ENCODE assay signal across 21 cellular contexts in genomic region chrX:69018416-69019072, GRCh38.
DNase-seq lines count a peak whose midpoint lies in the region; ATAC-seq and TF ChIP-seq lines count a peak whose summit lies in the region.
"Had no signal": no experiment of that assay in that cellular context is flagged by ENCODE, and none has a peak within 500 bp of the region (broad histone marks: within the 10 kb centered on the region; RNA-seq: fewer than 3 reads in every experiment).

No MANE protein-coding gene starts in this region.

- WGBS in right cardiac atrium: 47% methylated on average over 8 of the region's 8 CpGs

- DNase-seq in right cardiac atrium (peak in 1 of 3 donors; percentile 39), cardiac septum (ENCODE audit: low spot score) (no peak), dermis blood vessel endothelial cell (peak; percentile 65), left kidney (ENCODE audit: low read depth, low spot score) (peak; percentile 52), vagina (ENCODE audit: extremely low spot score in 2 of 2) (peak; percentile 60 to 70)
- DNase-seq: BE2C; CD4-positive, CD25-positive, alpha-beta regulatory T cell; EL; GF-D8; H9; KBM-7; NCI-H1092; NCI-H1436; NCI-H187 treated with DMSO at 0.1 percent for 48 hours; NCI-H2107; NCI-H446 treated with DMSO at 0.1 percent for 48 hours; NCI-H526 treated with DMSO at 0.1 percent for 48 hours; SHP77 had no signal

- H3K27me3 ChIP-seq in right cardiac atrium (ENCODE audit: control insufficient read depth, insufficient read depth): no peaks in the 10 kb centered on the region
- H3K27me3 ChIP-seq in vagina: no peaks in the 10 kb centered on the region
- H3K27me3 ChIP-seq: BE2C had no signal

- no peak for TF ChIP-seq CTCF in vagina (IDR thresholded peaks at IDR 0.05)

- peak overlapping the region; percentile 47 for H3K27ac ChIP-seq in right cardiac atrium (ENCODE audit: low read length)
- no peak overlapping the region for H3K27ac ChIP-seq in vagina

- intact Hi-C loops in right cardiac atrium (cut with DNase I) (no loop called here), cardiac septum (cut with DNase I) (no loop called here), vagina (cut with DNase I) (no loop called here)

- H3K4me3 ChIP-seq in right cardiac atrium (ENCODE audit: low read length): no peak overlapping the region
- H3K4me3 ChIP-seq in vagina: no peak overlapping the region

- ATAC-seq in right cardiac atrium (peak; percentile 19 to 69), HG02870 (IDR thresholded peaks at IDR 0.05; ENCODE audit: unreplicated experiment) (no peak), HG02884 (IDR thresholded peaks at IDR 0.05; ENCODE audit: unreplicated experiment) (no peak), GM21619 (IDR thresholded peaks at IDR 0.05; ENCODE audit: unreplicated experiment) (no peak)

- peaks cover 22% of the 10 kb centered on the region for H3K4me1 ChIP-seq in right cardiac atrium (ENCODE audit: control insufficient read depth, insufficient read depth, low read length)
- peaks cover 16% of the 10 kb centered on the region for H3K4me1 ChIP-seq in vagina
- H3K4me1 ChIP-seq: BE2C had no signal

- no peaks in the 10 kb centered on the region for H3K36me3 ChIP-seq in vagina
- H3K36me3 ChIP-seq: BE2C had no signal

- no peak for TF ChIP-seq POLR2A in vagina (IDR thresholded peaks at IDR 0.05)

- H3K9me3 ChIP-seq in right cardiac atrium (ENCODE audit: control insufficient read depth, low read length) (no peaks in the 10 kb centered on the region), vagina (no peaks in the 10 kb centered on the region)
- H3K9me3 ChIP-seq: BE2C had no signal

Comparison
In these comparisons a context has a peak if more than half of its experiments do, and no peak if none do; other contexts are left out.
1. ATAC-seq: peak in right cardiac atrium (2 of 2); none in HG02870 (single experiment), HG02884 (single experiment) and GM21619 (single experiment).